19 cellular contexts compared by ENCODE assay signal in genomic region chr11:100923555-100923954, GRCh38.
DNase-seq lines count a peak whose midpoint lies in the region; TF ChIP-seq lines count a peak whose summit lies in the region.
"Had no signal": no experiment of that assay in that cellular context is flagged by ENCODE, and none has a peak within 500 bp of the region (broad histone marks: within the 10 kb centered on the region; RNA-seq: fewer than 3 reads in every experiment).

No MANE protein-coding gene starts in this region.

- no peak overlapping the region for H3K27ac Mint-ChIP-seq in HFFc6
- H3K27ac Mint-ChIP-seq: mesothelial cell of epicardium had no signal

- no peak overlapping the region for H3K4me3 Mint-ChIP-seq in HFFc6
- H3K4me3 Mint-ChIP-seq: mesothelial cell of epicardium had no signal

- H3K36me3 Mint-ChIP-seq in HFFc6 (ENCODE audit: low read depth), result no peaks in the 10 kb centered on the region
- H3K36me3 Mint-ChIP-seq: mesothelial cell of epicardium had no signal

- H3K9me3 Mint-ChIP-seq in HFFc6, result no peaks in the 10 kb centered on the region
- H3K9me3 Mint-ChIP-seq: mesothelial cell of epicardium had no signal

- peaks cover 45% of the 10 kb centered on the region for H3K4me1 Mint-ChIP-seq in HFFc6 (ENCODE audit: low read depth)

- TF ChIP-seq CTCF in HFFc6 (IDR thresholded peaks at IDR 0.05) (no peak), astrocyte of the spinal cord (IDR thresholded peaks at IDR 0.05; ENCODE audit: low read depth, low read length) (no peak)

- in situ Hi-C loops in astrocyte of the spinal cord (cut with HindIII; ENCODE audit: low sequenced_read_pairs), result no loop called here

- no peak overlapping the region for H3K4me3 ChIP-seq in astrocyte of the spinal cord (ENCODE audit: low read depth, low read length)
- H3K4me3 ChIP-seq: ascending aorta, coronary artery, psoas muscle had no signal

- no peaks in the 10 kb centered on the region for H3K27me3 Mint-ChIP-seq in HFFc6 (ENCODE audit: insufficient read depth)

- peak; percentile 5 for DNase-seq in AG08395 (ENCODE audit: low spot score)
- DNase-seq in HFFc6, result peak; percentile 23
- peak; percentile 72 for DNase-seq in astrocyte of the spinal cord (ENCODE audit: low read depth, low spot score)
- peak; percentile 7 for DNase-seq in kidney tubule cell (ENCODE audit: low spot score)
- DNase-seq in Kasumi-1 (lab: John Stamatoyannopoulos, UW), result no peak
- DNase-seq in COLO668 (lab: John Stamatoyannopoulos, UW; ENCODE audit: unreplicated experiment), result no peak
- DNase-seq in GDM1 (lab: John Stamatoyannopoulos, UW), result no peak
- no peak for DNase-seq in amygdala (lab: John Stamatoyannopoulos, UW)
- DNase-seq: activated CD4-positive, alpha-beta T cell treated with anti-CD3 and anti-CD28 coated beads, Interleukin-2, amount 50 U/mL, for 4 hours; activated naive CD4-positive, alpha-beta T cell; foreskin keratinocyte; NCI-H1092; NCI-H69; psoas muscle; T-helper 2 cell; WERI-Rb-1 had no signal

Comparison
In these comparisons a context has a peak if more than half of its experiments do, and no peak if none do; other contexts are left out.
1. DNase-seq: peak in AG08395 (single experiment), HFFc6 (single experiment), astrocyte of the spinal cord (single experiment) and kidney tubule cell (single experiment); none in Kasumi-1 (0 of 2), COLO668 (single experiment), GDM1 (single experiment) and amygdala (0 of 56).